Comparison of ENCODE assay signal across 3 cellular contexts in the genomic region with DNA sequence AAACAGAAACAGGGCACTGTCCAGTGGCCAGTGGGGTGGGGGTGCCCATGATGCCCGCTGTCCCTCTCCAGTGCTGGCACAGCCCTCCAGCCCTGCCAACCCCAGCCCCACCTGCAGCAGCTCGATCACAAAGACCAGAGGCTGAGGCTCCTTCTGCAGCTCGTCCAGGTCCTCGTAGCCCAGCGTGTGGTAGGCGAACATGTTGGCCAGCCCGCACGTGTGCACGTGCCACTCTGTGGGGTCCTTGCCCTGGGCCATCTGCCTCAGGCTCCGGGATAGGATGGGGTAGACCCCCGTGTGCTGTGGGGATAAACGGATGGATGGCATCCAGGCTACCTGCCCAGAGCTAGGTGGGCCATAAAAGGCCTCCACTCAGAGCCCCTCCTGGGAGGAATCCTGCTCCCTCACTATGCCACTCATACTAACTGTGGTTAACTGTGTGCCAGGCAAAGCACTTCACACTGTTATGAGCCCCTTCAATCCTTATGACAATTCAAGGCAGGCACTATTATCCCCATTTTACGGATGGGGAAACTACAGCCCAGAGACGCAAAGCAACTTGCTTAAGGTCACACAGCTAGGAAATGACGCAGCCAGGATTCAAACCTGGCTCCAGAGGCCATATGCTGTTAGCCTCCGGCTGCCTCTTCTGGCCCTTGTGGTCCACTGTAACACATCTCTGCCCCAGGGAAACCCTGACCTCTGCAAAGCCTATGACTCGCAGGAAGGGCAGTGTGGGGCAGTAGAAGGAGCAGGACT.
TF ChIP-seq lines count a peak whose summit lies in the region.

No MANE protein-coding gene starts in this region.

TF ChIP-seq in A549, 52 proteins besides CTCF, POLR2A, EP300 and RAD21:
- TF ChIP-seq FOSL2 (IDR thresholded peaks at IDR 0.05) (no peak), FOSL2 (CRISPR knock-in tag; IDR thresholded peaks at IDR 0.05) (no peak), CHD2 (IDR thresholded peaks at IDR 0.05; ENCODE audit: low read length, partially characterized antibody) (no peak), TP53 (CRISPR knock-in tag; IDR thresholded peaks at IDR 0.05) (no peak), HDAC2 (IDR thresholded peaks at IDR 0.05) (no peak), JUNB (IDR thresholded peaks at IDR 0.05) (no peak), ZFP36 (IDR thresholded peaks at IDR 0.05; ENCODE audit: borderline replicate concordance, partially characterized antibody) (peak; percentile 50)

TF ChIP-seq in IMR-90, 13 proteins besides CTCF, POLR2A, EP300 and RAD21:
- TF ChIP-seq MXI1 (IDR thresholded peaks at IDR 0.05; ENCODE audit: borderline replicate concordance, low read depth, low read length) (no peak), CEBPB (IDR thresholded peaks at IDR 0.05; ENCODE audit: low read depth, low read length) (no peak), MAZ (IDR thresholded peaks at IDR 0.05; ENCODE audit: borderline replicate concordance, low read depth, low read length) (no peak), RFX5 (IDR thresholded peaks at IDR 0.05; ENCODE audit: low read depth, low read length) (no peak), SMC3 (IDR thresholded peaks at IDR 0.05; ENCODE audit: low read depth, low read length) (no peak), MAFK (IDR thresholded peaks at IDR 0.05; ENCODE audit: low read depth, low read length) (no peak), NFE2L2 (IDR thresholded peaks at IDR 0.05; ENCODE audit: low read depth, low read length) (no peak), BHLHE40 (IDR thresholded peaks at IDR 0.05; ENCODE audit: low read depth, low read length) (no peak), FOS (IDR thresholded peaks at IDR 0.05; ENCODE audit: low read depth, low read length) (no peak)
- TF ChIP-seq, protein P1, sequence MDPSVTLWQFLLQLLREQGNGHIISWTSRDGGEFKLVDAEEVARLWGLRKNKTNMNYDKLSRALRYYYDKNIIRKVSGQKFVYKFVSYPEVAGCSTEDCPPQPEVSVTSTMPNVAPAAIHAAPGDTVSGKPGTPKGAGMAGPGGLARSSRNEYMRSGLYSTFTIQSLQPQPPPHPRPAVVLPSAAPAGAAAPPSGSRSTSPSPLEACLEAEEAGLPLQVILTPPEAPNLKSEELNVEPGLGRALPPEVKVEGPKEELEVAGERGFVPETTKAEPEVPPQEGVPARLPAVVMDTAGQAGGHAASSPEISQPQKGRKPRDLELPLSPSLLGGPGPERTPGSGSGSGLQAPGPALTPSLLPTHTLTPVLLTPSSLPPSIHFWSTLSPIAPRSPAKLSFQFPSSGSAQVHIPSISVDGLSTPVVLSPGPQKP (IDR thresholded peaks at IDR 0.05; ENCODE audit: borderline replicate concordance, low read depth, low read length): no peak
- TF ChIP-seq, protein P2, sequence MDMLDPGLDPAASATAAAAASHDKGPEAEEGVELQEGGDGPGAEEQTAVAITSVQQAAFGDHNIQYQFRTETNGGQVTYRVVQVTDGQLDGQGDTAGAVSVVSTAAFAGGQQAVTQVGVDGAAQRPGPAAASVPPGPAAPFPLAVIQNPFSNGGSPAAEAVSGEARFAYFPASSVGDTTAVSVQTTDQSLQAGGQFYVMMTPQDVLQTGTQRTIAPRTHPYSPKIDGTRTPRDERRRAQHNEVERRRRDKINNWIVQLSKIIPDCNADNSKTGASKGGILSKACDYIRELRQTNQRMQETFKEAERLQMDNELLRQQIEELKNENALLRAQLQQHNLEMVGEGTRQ (IDR thresholded peaks at IDR 0.05; ENCODE audit: low read depth, low read length): no peak
TF ChIP-seq in IMR-90: peak in this region for 0.

TF ChIP-seq in K562, 482 proteins besides CTCF, POLR2A, EP300 and RAD21:
- peak; percentile 34; the same call in 1 of the 2 replicates for TF ChIP-seq BCOR (IDR thresholded peaks at IDR 0.05)
- no peak for TF ChIP-seq ZNF444 (CRISPR knock-in tag; IDR thresholded peaks at IDR 0.05)
- TF ChIP-seq BHLHE40 (IDR thresholded peaks at IDR 0.05; ENCODE audit: low read length): 0 out of 2 replicates have a peak, but pooled peaks have one; percentile 40
- TF ChIP-seq RBM25 (IDR thresholded peaks at IDR 0.05; ENCODE audit: low read depth, low read length, severe bottlenecking): peak; percentile 40
- TF ChIP-seq KDM1A (IDR thresholded peaks at IDR 0.05): 0 out of 4 replicates have a peak, but pooled peaks of 1 of the 2 experiments have one; percentile 9
